34 cellular contexts compared by ENCODE assay signal in genomic region chr9:124790301-124790700, GRCh38. TPM values are rescaled to one million over a fixed set of nuclear protein-coding genes. Genes with fewer than 3 reads are reported as not detected.
"Had no signal": no experiment of that assay in that cellular context is flagged by ENCODE, and none has a peak within 500 bp of the region (broad histone marks: within the 10 kb centered on the region; RNA-seq: fewer than 3 reads in every experiment).

No MANE protein-coding gene starts in this region.

- ATAC-seq: activated CD4-positive, CD25-positive, alpha-beta regulatory T cell treated with anti-CD3 and anti-CD28 coated beads, Interleukin-2, amount 50 U/mL, for 24 hours; activated CD8-positive, alpha-beta memory T cell treated with anti-CD3 and anti-CD28 coated beads, Interleukin-2, amount 10 ng/mL, durations not matched to agents 7 days and 5 days; activated CD8-positive, alpha-beta T cell treated with anti-CD3 and anti-CD28 coated beads, Interleukin-2, amount 10 ng/mL, durations not matched to agents 7 days and 5 days; effector memory CD8-positive, alpha-beta T cell; foreskin keratinocyte; gastrocnemius medialis; heart left ventricle; T-helper 17 cell had no signal

- H3K27ac ChIP-seq: brain microvascular endothelial cell, esophagus muscularis mucosa, foreskin keratinocyte, gastrocnemius medialis, heart left ventricle, WERI-Rb-1 had no signal

- H3K36me3 ChIP-seq: brain microvascular endothelial cell, gastrocnemius medialis had no signal

- H3K36me3 Mint-ChIP-seq: activated CD4-positive, alpha-beta memory T cell treated with anti-CD3 and anti-CD28 coated beads for 36 hours; activated CD8-positive, alpha-beta memory T cell treated with anti-CD3 and anti-CD28 coated beads, Interleukin-2, amount 10 ng/mL, durations not matched to agents 7 days and 5 days; activated naive CD8-positive, alpha-beta T cell had no signal

- H3K4me1 Mint-ChIP-seq: activated CD8-positive, alpha-beta memory T cell treated with anti-CD3 and anti-CD28 coated beads, Interleukin-2, amount 10 ng/mL, durations not matched to agents 7 days and 5 days; central memory CD8-positive, alpha-beta T cell; T-helper 17 cell had no signal

- H3K27me3 Mint-ChIP-seq: activated B cell treated with CpG ODN at 0.5 μM for 24 hours; central memory CD8-positive, alpha-beta T cell had no signal

- H3K27me3 ChIP-seq: brain microvascular endothelial cell, esophagus muscularis mucosa, foreskin keratinocyte, gastrocnemius medialis, heart left ventricle had no signal

- H3K9me3 Mint-ChIP-seq: activated B cell treated with CpG ODN at 0.5 μM for 24 hours; activated CD4-positive, alpha-beta memory T cell treated with anti-CD3 and anti-CD28 coated beads for 36 hours; activated naive CD4-positive, alpha-beta T cell treated with anti-CD3 and anti-CD28 coated beads for 36 hours; activated T-helper 1 cell treated with anti-CD3 and anti-CD28 coated beads, Interleukin-12 subunit alpha, Interleukin-12 subunit beta, Interleukin-2, Interleukin-4 antibody, amounts not matched to agents 30 ng/mL and 10 ng/mL and 1 ng/mL, durations not matched to agents 14 hours and 24 hours and 36 hours; activated T-helper 2 cell treated with anti-CD3 and anti-CD28 coated beads, Interferon-gamma antibody, Interleukin-2, Interleukin-4, amounts not matched to agents 10 μg/mL and 5 μg/mL and 100 μg/mL, durations not matched to agents 14 hours and 24 hours and 36 hours; central memory CD8-positive, alpha-beta T cell; effector memory CD8-positive, alpha-beta T cell; T-helper 2 cell treated with Interferon-gamma antibody and Interleukin-4, amounts not matched to agents 5 μg/mL and 100 μg/mL, for 36 hours had no signal

- H3K4me1 ChIP-seq: foreskin keratinocyte had no signal

- H3K9me3 ChIP-seq: esophagus muscularis mucosa, gastrocnemius medialis, heart left ventricle had no signal

- H3K4me3 Mint-ChIP-seq: activated B cell treated with CpG ODN at 0.5 μM for 24 hours; activated CD4-positive, alpha-beta memory T cell treated with anti-CD3 and anti-CD28 coated beads for 36 hours; activated CD8-positive, alpha-beta memory T cell treated with anti-CD3 and anti-CD28 coated beads, Interleukin-2, amount 10 ng/mL, durations not matched to agents 7 days and 5 days; activated CD8-positive, alpha-beta T cell treated with anti-CD3 and anti-CD28 coated beads, Interleukin-2, amount 10 ng/mL, durations not matched to agents 7 days and 5 days; activated naive CD4-positive, alpha-beta T cell treated with anti-CD3 and anti-CD28 coated beads for 36 hours; activated naive CD8-positive, alpha-beta T cell; activated T-helper 1 cell treated with anti-CD3 and anti-CD28 coated beads, Interleukin-12 subunit alpha, Interleukin-12 subunit beta, Interleukin-2, Interleukin-4 antibody, amounts not matched to agents 30 ng/mL and 10 ng/mL and 1 ng/mL, durations not matched to agents 14 hours and 24 hours and 36 hours; central memory CD8-positive, alpha-beta T cell; effector memory CD8-positive, alpha-beta T cell; T-helper 17 cell; T-helper 2 cell treated with Interferon-gamma antibody and Interleukin-4, amounts not matched to agents 5 μg/mL and 100 μg/mL, for 36 hours had no signal

- DNase-seq: activated B cell treated with CpG ODN at 0.5 μM for 24 hours; activated CD4-positive, alpha-beta memory T cell treated with anti-CD3 and anti-CD28 coated beads for 36 hours; activated CD4-positive, alpha-beta T cell treated with anti-CD3 and anti-CD28 coated beads for 48 hours; activated CD4-positive, alpha-beta T cell treated with anti-CD3 and anti-CD28 coated beads, Interleukin-2, amount 50 U/mL, for 1 hour; activated CD8-positive, alpha-beta memory T cell treated with anti-CD3 and anti-CD28 coated beads, Interleukin-2, amount 10 ng/mL, durations not matched to agents 7 days and 5 days; activated CD8-positive, alpha-beta memory T cell treated with anti-CD3 and anti-CD28 coated beads, Interleukin-2, amount 50 U/mL, for 4 hours; activated CD8-positive, alpha-beta T cell treated with anti-CD3 and anti-CD28 coated beads, Interleukin-2, amount 10 ng/mL, durations not matched to agents 7 days and 5 days; activated effector memory CD4-positive, alpha-beta T cell treated with anti-CD3 and anti-CD28 coated beads, Interleukin-2, amount 50 U/mL, for 16 hours; activated naive CD4-positive, alpha-beta T cell treated with anti-CD3 and anti-CD28 coated beads for 36 hours; activated T-cell treated with anti-CD3 and anti-CD28 coated beads, Interleukin-2, amount 50 U/mL, for 1 hour; activated T-cell treated with anti-CD3 and anti-CD28 coated beads, Interleukin-2, amount 50 U/mL, for 48 hours; amniotic stem cell; anterior cingulate cortex; brain microvascular endothelial cell; cortex of kidney; dermis blood vessel endothelial cell; effector CD4-positive, alpha-beta T cell; effector memory CD8-positive, alpha-beta T cell; erythroblast; foreskin keratinocyte; gastrocnemius medialis; glutamatergic neuron; T-helper 1 cell; T-helper 17 cell; T1000; WERI-Rb-1 had no signal

- H3K4me3 ChIP-seq: esophagus muscularis mucosa, gastrocnemius medialis, heart left ventricle had no signal

- H3K27ac Mint-ChIP-seq: activated B cell treated with CpG ODN at 0.5 μM for 24 hours; activated CD4-positive, alpha-beta memory T cell treated with anti-CD3 and anti-CD28 coated beads for 36 hours; activated CD8-positive, alpha-beta memory T cell treated with anti-CD3 and anti-CD28 coated beads, Interleukin-2, amount 10 ng/mL, durations not matched to agents 7 days and 5 days; activated CD8-positive, alpha-beta T cell treated with anti-CD3 and anti-CD28 coated beads, Interleukin-2, amount 10 ng/mL, durations not matched to agents 7 days and 5 days; activated naive CD4-positive, alpha-beta T cell treated with anti-CD3 and anti-CD28 coated beads for 36 hours; activated naive CD8-positive, alpha-beta T cell; activated T-helper 1 cell treated with anti-CD3 and anti-CD28 coated beads, Interleukin-12 subunit alpha, Interleukin-12 subunit beta, Interleukin-2, Interleukin-4 antibody, amounts not matched to agents 30 ng/mL and 10 ng/mL and 1 ng/mL, durations not matched to agents 14 hours and 24 hours and 36 hours; activated T-helper 2 cell treated with anti-CD3 and anti-CD28 coated beads, Interferon-gamma antibody, Interleukin-2, Interleukin-4, amounts not matched to agents 10 μg/mL and 5 μg/mL and 100 μg/mL, durations not matched to agents 14 hours and 24 hours and 36 hours; effector memory CD8-positive, alpha-beta T cell; T-helper 17 cell; T-helper 2 cell treated with Interferon-gamma antibody and Interleukin-4, amounts not matched to agents 5 μg/mL and 100 μg/mL, for 36 hours had no signal

RNA-seq across cellular contexts. Expression of gene OLFML2A, which starts 13.4 kb away (rescaled TPM):
- total RNA-seq: activated CD4-positive, alpha-beta memory T cell treated with anti-CD3 and anti-CD28 coated beads for 36 hours; activated CD8-positive, alpha-beta memory T cell treated with anti-CD3 and anti-CD28 coated beads, Interleukin-2, amount 10 ng/mL, durations not matched to agents 7 days and 5 days; activated CD8-positive, alpha-beta T cell treated with anti-CD3 and anti-CD28 coated beads, Interleukin-2, amount 10 ng/mL, durations not matched to agents 7 days and 5 days; activated naive CD4-positive, alpha-beta T cell treated with anti-CD3 and anti-CD28 coated beads for 36 hours; activated T-helper 1 cell treated with anti-CD3 and anti-CD28 coated beads, Interleukin-12 subunit alpha, Interleukin-12 subunit beta, Interleukin-2, Interleukin-4 antibody, amounts not matched to agents 30 ng/mL and 10 ng/mL and 1 ng/mL, durations not matched to agents 14 hours and 24 hours and 36 hours; activated T-helper 2 cell treated with anti-CD3 and anti-CD28 coated beads, Interferon-gamma antibody, Interleukin-2, Interleukin-4, amounts not matched to agents 10 μg/mL and 5 μg/mL and 100 μg/mL, durations not matched to agents 14 hours and 24 hours and 36 hours; T-helper 17 cell had no signal
